ENCODE assay signal across 10 cellular contexts in genomic region chrX:71619193-71619592, GRCh38.
DNase-seq lines count a peak whose midpoint lies in the region; ATAC-seq lines count a peak whose summit lies in the region.
"Had no signal": no experiment of that assay in that cellular context is flagged by ENCODE, and none has a peak within 500 bp of the region (broad histone marks: within the 10 kb centered on the region; RNA-seq: fewer than 3 reads in every experiment).

No MANE protein-coding gene starts in this region.

- ATAC-seq in HG02938 (IDR thresholded peaks at IDR 0.05; ENCODE audit: unreplicated experiment), result peak; percentile 34

- peak; percentile 28 for DNase-seq in activated CD4-positive, alpha-beta T cell treated with anti-CD3 and anti-CD28 coated beads for 1 hour
- DNase-seq in activated naive CD4-positive, alpha-beta T cell treated with anti-CD3 and anti-CD28 coated beads, Interleukin-2, amount 50 U/mL, for 16 hours, result peak; percentile 73
- peak; percentile 58 for DNase-seq in stimulated activated CD4-positive, alpha-beta T cell treated with anti-CD3 and anti-CD28 coated beads, Interleukin-4, amount 100 ng/mL, for 1 hour
- DNase-seq in AG08395 (ENCODE audit: low spot score) (no peak), NCI-H1417 treated with DMSO at 0.1 percent for 48 hours (lab: John Stamatoyannopoulos, UW) (no peak), hypothalamus (lab: John Stamatoyannopoulos, UW) (no peak), KG1 (lab: John Stamatoyannopoulos, UW) (no peak)
- DNase-seq: DMS 273 treated with DMSO at 0.1 percent for 48 hours, islet precursor cell had no signal

Comparison
In these comparisons a context has a peak if more than half of its experiments do, and no peak if none do; other contexts are left out.
1. DNase-seq: peak in activated CD4-positive, alpha-beta T cell treated with anti-CD3 and anti-CD28 coated beads for 1 hour (single experiment), activated naive CD4-positive, alpha-beta T cell treated with anti-CD3 and anti-CD28 coated beads, Interleukin-2, amount 50 U/mL, for 16 hours (single experiment) and stimulated activated CD4-positive, alpha-beta T cell treated with anti-CD3 and anti-CD28 coated beads, Interleukin-4, amount 100 ng/mL, for 1 hour (single experiment); none in AG08395 (single experiment), NCI-H1417 treated with DMSO at 0.1 percent for 48 hours (single experiment), hypothalamus (0 of 51) and KG1 (single experiment).